In the genomic region with DNA sequence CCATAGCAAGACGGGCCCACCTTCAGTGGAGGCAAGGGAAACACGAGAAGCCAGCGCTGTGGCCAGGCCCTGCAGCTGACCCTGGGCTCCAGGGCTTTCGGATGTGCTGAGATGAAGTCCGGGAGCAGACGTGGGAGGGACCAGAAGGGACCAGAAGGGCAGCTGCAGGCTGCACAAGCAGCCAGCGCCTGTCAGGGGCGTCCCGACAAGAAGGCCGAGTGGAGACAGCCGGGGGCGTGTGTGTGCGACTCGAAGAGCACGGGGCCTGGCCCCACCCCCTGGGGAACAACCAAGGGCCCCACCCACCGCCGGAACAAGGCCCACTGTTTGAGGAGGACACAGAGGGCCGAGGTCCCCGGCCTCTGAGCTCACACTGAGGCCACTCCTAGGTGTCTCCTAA, we compare ENCODE assay signal across 20 cellular contexts. TPM values are rescaled to one million over a fixed set of nuclear protein-coding genes. Genes with fewer than 3 reads are reported as not detected.
DNase-seq lines count a peak whose midpoint lies in the region; ATAC-seq and TF ChIP-seq lines count a peak whose summit lies in the region.
"Had no signal": no experiment of that assay in that cellular context is flagged by ENCODE, and none has a peak within 500 bp of the region (broad histone marks: within the 10 kb centered on the region; RNA-seq: fewer than 3 reads in every experiment).

No MANE protein-coding gene starts in this region.

- no peak overlapping the region for H3K4me3 Mint-ChIP-seq in stimulated activated effector memory CD8-positive, alpha-beta T cell treated with anti-CD3 and anti-CD28 coated beads, Interleukin-12 subunit alpha, Interleukin-12 subunit beta, amount 100 ng/mL, for 72 hours

- H3K4me3 ChIP-seq in gastroesophageal sphincter (no peak overlapping the region), right lobe of liver (no peak overlapping the region)
- H3K4me3 ChIP-seq: A549 had no signal

- H3K9me3 ChIP-seq in gastroesophageal sphincter, result no peaks in the 10 kb centered on the region
- H3K9me3 ChIP-seq in right lobe of liver, result no peaks in the 10 kb centered on the region
- H3K9me3 ChIP-seq: A549 had no signal

- TF ChIP-seq POLR2A in gastroesophageal sphincter (IDR thresholded peaks at IDR 0.05) (no peak), right lobe of liver (IDR thresholded peaks at IDR 0.05) (no peak)

- no peaks in the 10 kb centered on the region for H3K9me3 Mint-ChIP-seq in activated naive CD4-positive, alpha-beta T cell treated with anti-CD3 and anti-CD28 coated beads, Interleukin-2, amount 50 U/mL, for 72 hours
- no peaks in the 10 kb centered on the region for H3K9me3 Mint-ChIP-seq in stimulated activated effector memory CD8-positive, alpha-beta T cell treated with anti-CD3 and anti-CD28 coated beads, Interleukin-12 subunit alpha, Interleukin-12 subunit beta, amount 100 ng/mL, for 72 hours

- no peaks in the 10 kb centered on the region for H3K36me3 Mint-ChIP-seq in activated naive CD4-positive, alpha-beta T cell treated with anti-CD3 and anti-CD28 coated beads, Interleukin-2, amount 50 U/mL, for 72 hours
- no peaks in the 10 kb centered on the region for H3K36me3 Mint-ChIP-seq in stimulated activated effector memory CD8-positive, alpha-beta T cell treated with anti-CD3 and anti-CD28 coated beads, Interleukin-12 subunit alpha, Interleukin-12 subunit beta, amount 100 ng/mL, for 72 hours

- ATAC-seq in activated naive CD4-positive, alpha-beta T cell treated with anti-CD3 and anti-CD28 coated beads, Interleukin-2, amount 50 U/mL, for 72 hours, result no peak
- ATAC-seq in gastroesophageal sphincter (peak; percentile 26), right lobe of liver (peak; percentile 28 to 35 (median 32))
- ATAC-seq in stimulated activated effector memory CD8-positive, alpha-beta T cell treated with anti-CD3 and anti-CD28 coated beads, Interleukin-12 subunit alpha, Interleukin-12 subunit beta, amount 100 ng/mL, for 72 hours, result no peak
- ATAC-seq in stimulated activated naive CD8-positive, alpha-beta T cell treated with anti-CD3 and anti-CD28 coated beads, Interleukin-15, Interleukin-2, amounts not matched to agents 100 U/mL and 50 U/mL, for 24 hours, result no peak

- H3K27ac ChIP-seq in gastroesophageal sphincter, result no peak overlapping the region
- H3K27ac ChIP-seq in right lobe of liver, result no peak overlapping the region
- H3K27ac ChIP-seq: A549, C4-2B had no signal

- H3K4me1 ChIP-seq in gastroesophageal sphincter (no peaks in the 10 kb centered on the region), right lobe of liver (no peaks in the 10 kb centered on the region)
- H3K4me1 ChIP-seq: A549 had no signal

- no peaks in the 10 kb centered on the region for H3K4me1 Mint-ChIP-seq in stimulated activated effector memory CD8-positive, alpha-beta T cell treated with anti-CD3 and anti-CD28 coated beads, Interleukin-12 subunit alpha, Interleukin-12 subunit beta, amount 100 ng/mL, for 72 hours

- H3K27me3 ChIP-seq in gastroesophageal sphincter (no peaks in the 10 kb centered on the region), right lobe of liver (no peaks in the 10 kb centered on the region)

- intact Hi-C loops in right lobe of liver (cut with DNase I), result no loop called here

- TF ChIP-seq CTCF in gastroesophageal sphincter (IDR thresholded peaks at IDR 0.05), result no peak
- no peak for TF ChIP-seq CTCF in right lobe of liver (IDR thresholded peaks at IDR 0.05)

- no peak for DNase-seq in activated naive CD4-positive, alpha-beta T cell treated with anti-CD3 and anti-CD28 coated beads, Interleukin-2, amount 50 U/mL, for 72 hours (ENCODE audit: low spot score in 2 of 2)
- no peak for DNase-seq in activated naive CD4-positive, alpha-beta T cell treated with Interleukin-2 at 50 U/mL for 16 hours
- DNase-seq in right lobe of liver (no peak), NCI-H1048 (lab: John Stamatoyannopoulos, UW) (no peak), ecto neural progenitor cell (ENCODE audit: low spot score) (no peak)
- DNase-seq in stimulated activated effector memory CD8-positive, alpha-beta T cell treated with anti-CD3 and anti-CD28 coated beads, Interleukin-12 subunit alpha, Interleukin-12 subunit beta, amount 100 ng/mL, for 72 hours (ENCODE audit: low spot score in 2 of 2), result no peak
- no peak for DNase-seq in stimulated activated naive CD8-positive, alpha-beta T cell treated with anti-CD3 and anti-CD28 coated beads, Interleukin-15, Interleukin-2, amounts not matched to agents 100 U/mL and 50 U/mL, for 24 hours
- DNase-seq: DMS153; EL; H7; Karpas-422; NCI-H1417 treated with DMSO at 0.1 percent for 48 hours; NCI-H2029; NCI-H2227 treated with DMSO at 0.1 percent for 48 hours; NCI-H69; NK-92 treated with Interleukin-12 subunit alpha and Interleukin-12 subunit beta, amount 100 ng/mL, for 24 hours; OCI-M1 had no signal

- no peak for TF ChIP-seq EP300 in gastroesophageal sphincter (IDR thresholded peaks at IDR 0.05)

- WGBS in gastroesophageal sphincter (ENCODE audit: low coverage in 1 of 2), 2 donors, result 40% methylated on average over 1 of the region's 19 CpGs; no CpG with 5 or more reads in 1 of the 2 donors
- WGBS in right lobe of liver (ENCODE audit: insufficient coverage, low coverage, low lambda C conversion rate, missing lambda C conversion rate), result 67% methylated on average over 7 of the region's 19 CpGs

- H3K27ac Mint-ChIP-seq in activated naive CD4-positive, alpha-beta T cell treated with anti-CD3 and anti-CD28 coated beads, Interleukin-2, amount 50 U/mL, for 72 hours, result peak overlapping the region; percentile 73 to 88
- peak overlapping the region; percentile 12 for H3K27ac Mint-ChIP-seq in stimulated activated effector memory CD8-positive, alpha-beta T cell treated with anti-CD3 and anti-CD28 coated beads, Interleukin-12 subunit alpha, Interleukin-12 subunit beta, amount 100 ng/mL, for 72 hours

- H3K36me3 ChIP-seq in gastroesophageal sphincter (peaks cover 0 to 98% of the 10 kb centered on the region in 2 donors), right lobe of liver (peaks cover 0 to 80% (median 41%) of the 10 kb centered on the region in 4 donors)

RNA-seq across cellular contexts. Expression of a gene that starts 31.4 kb away (rescaled TPM):
- 10 to 100 TPM; 19.5 to 74.7 TPM for total RNA-seq in activated naive CD4-positive, alpha-beta T cell treated with anti-CD3 and anti-CD28 coated beads, Interleukin-2, amount 50 U/mL, for 72 hours
- total RNA-seq in gastroesophageal sphincter (10 to 100 TPM; 18.8 to 28.7 (median 24.5) TPM), right lobe of liver (10 to 100 TPM; 38.9 to 65.2 (median 53.3) TPM)

Comparison
In these comparisons a context has a peak if more than half of its experiments do, and no peak if none do; other contexts are left out.
1. ATAC-seq: peak in gastroesophageal sphincter (single experiment) and right lobe of liver (4 of 4); none in activated naive CD4-positive, alpha-beta T cell treated with anti-CD3 and anti-CD28 coated beads, Interleukin-2, amount 50 U/mL, for 72 hours (0 of 2), stimulated activated effector memory CD8-positive, alpha-beta T cell treated with anti-CD3 and anti-CD28 coated beads, Interleukin-12 subunit alpha, Interleukin-12 subunit beta, amount 100 ng/mL, for 72 hours (single experiment) and stimulated activated naive CD8-positive, alpha-beta T cell treated with anti-CD3 and anti-CD28 coated beads, Interleukin-15, Interleukin-2, amounts not matched to agents 100 U/mL and 50 U/mL, for 24 hours (single experiment).